ENCODE assay signal across 8 cellular contexts in genomic region chr1:58768971-58769808, GRCh38. TPM values are rescaled to one million over a fixed set of nuclear protein-coding genes. Genes with fewer than 3 reads are reported as not detected.
DNase-seq lines count a peak whose midpoint lies in the region; ATAC-seq and TF ChIP-seq lines count a peak whose summit lies in the region.

No MANE protein-coding gene starts in this region.

- BruUV-seq in Caco-2 (replicated peaks; lab: Mats Ljungman, UMichigan), result no TSS peak

- no peaks in the 10 kb centered on the region for H3K27me3 Mint-ChIP-seq in Caco-2 (ENCODE audit: insufficient read depth, unreplicated experiment)

- H3K27ac Mint-ChIP-seq in Caco-2 (ENCODE audit: unreplicated experiment), result no peak overlapping the region

- H3K4me3 Mint-ChIP-seq in Caco-2 (ENCODE audit: unreplicated experiment), result no peak overlapping the region

- intact Hi-C loops in Caco-2 (cut with micrococcal nuclease; ENCODE audit: unreplicated experiment), result loop anchor here (1.0 to 5.0 kb wide), 2 partner anchors 29 to 252 kb away; no protein-coding TSS in a partner anchor

- H3K36me3 Mint-ChIP-seq in Caco-2 (ENCODE audit: insufficient read depth, unreplicated experiment), result no peaks in the 10 kb centered on the region

- no peaks in the 10 kb centered on the region for H3K9me3 ChIP-seq in Caco-2

- H3K4me1 Mint-ChIP-seq in Caco-2 (ENCODE audit: low read depth, unreplicated experiment), result no peaks in the 10 kb centered on the region

- peak; percentile 65 to 71 for TF ChIP-seq CTCF in Caco-2 (IDR thresholded peaks at IDR 0.05; ENCODE audit: insufficient read depth in 1 of 2, low read depth in 1 of 2, low read length in 1 of 2, severe bottlenecking in 1 of 2, unreplicated experiment in 1 of 2)

- no peaks in the 10 kb centered on the region for H3K4me1 ChIP-seq in Caco-2

- no peaks in the 10 kb centered on the region for H3K36me3 ChIP-seq in Caco-2 (ENCODE audit: control insufficient read depth, insufficient read depth, low read length)

- CTCF ChIA-PET in Caco-2 (lab: Charles Lee), result no interaction called here

- DNase-seq in Caco-2 (peak; percentile 46 to 73), Kasumi-1 (lab: John Stamatoyannopoulos, UW) (peak; percentile 30 to 57), SW480 (ENCODE audit: low spot score) (peak; percentile 26), cerebellar cortex (ENCODE audit: low spot score) (peak; percentile 62), kidney glomerular epithelial cell (lab: John Stamatoyannopoulos, UW) (peak; percentile 33)
- peak in 2 of 3 experiments; percentile 4 to 35 for DNase-seq in stimulated activated CD4-positive, alpha-beta T cell treated with anti-CD3 and anti-CD28 coated beads, TNF-alpha, amount 100 ng/mL, for 24 hours (ENCODE audit: low read depth in 3 of 3)

- no peak overlapping the region for H3K4me3 ChIP-seq in Caco-2 (ENCODE audit: low read depth, low read length)

- ATAC-seq in GM21576 (IDR thresholded peaks at IDR 0.05; ENCODE audit: unreplicated experiment), result no peak
- no peak for ATAC-seq in GM18867 (IDR thresholded peaks at IDR 0.05; ENCODE audit: unreplicated experiment)

- no peaks in the 10 kb centered on the region for H3K27me3 ChIP-seq in Caco-2 (replicated peaks; ENCODE audit: control insufficient read depth, insufficient read depth, low read length)

- no peaks in the 10 kb centered on the region for H3K9me3 Mint-ChIP-seq in Caco-2 (ENCODE audit: unreplicated experiment)

- POLR2A ChIA-PET in Caco-2 (lab: Charles Lee), result no interaction called here

RNA-seq across cellular contexts. Expression of gene JUN, which starts 14.7 kb away (rescaled TPM):
- 25.7 and 28.2 TPM in 2 replicates for total RNA-seq in Caco-2 (2022)
